17 cellular contexts compared by ENCODE assay signal in the genomic region with DNA sequence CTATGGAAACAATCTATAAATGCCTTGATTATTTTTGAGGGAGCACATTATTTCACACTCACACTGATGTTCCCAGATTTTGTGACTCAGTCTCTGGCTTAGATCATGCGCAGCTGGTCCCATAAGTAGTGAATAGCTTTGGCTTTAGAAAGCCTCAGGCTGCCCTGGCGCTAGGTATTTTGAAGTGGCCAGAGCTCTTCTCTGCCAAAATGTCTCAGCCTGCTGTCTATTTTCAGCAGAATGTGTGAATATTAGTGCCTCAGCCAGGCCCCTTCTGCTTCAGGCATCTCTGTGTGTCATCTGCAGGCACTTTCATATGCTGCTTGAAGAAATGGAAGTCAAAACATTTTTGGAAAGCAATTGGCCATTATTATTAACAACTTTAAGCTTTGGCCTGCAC.
DNase-seq lines count a peak whose midpoint lies in the region; ATAC-seq, FAIRE-seq and TF ChIP-seq lines count a peak whose summit lies in the region.
"Had no signal": no experiment of that assay in that cellular context is flagged by ENCODE, and none has a peak within 500 bp of the region (broad histone marks: within the 10 kb centered on the region; RNA-seq: fewer than 3 reads in every experiment).

No MANE protein-coding gene starts in this region.

- no peaks in the 10 kb centered on the region for H3K9me1 ChIP-seq in keratinocyte (ENCODE audit: control insufficient read depth, extremely low read depth, insufficient read depth, low read length)

- H4K20me1 ChIP-seq in keratinocyte (ENCODE audit: control insufficient read depth, extremely low read depth, insufficient read depth, low read length) = no peaks in the 10 kb centered on the region
- H4K20me1 ChIP-seq: BLaER1 treated with 17β-estradiol and CSF1 and Interleukin-3, amounts not matched to agents 10 nM and 100 nM had no signal

- no peak overlapping the region for H2AFZ ChIP-seq in keratinocyte (ENCODE audit: control insufficient read depth, low read length)

- FAIRE-seq in keratinocyte (lab: Jason Lieb, UNC) (peak; percentile 76), pancreas (lab: Jason Lieb, UNC) (no peak)
- FAIRE-seq: GM18507, islet of Langerhans had no signal

- peak; percentile 10 for DNase-seq in BE2C
- DNase-seq in NCI-H2029 treated with DMSO at 0.1 percent for 48 hours (lab: John Stamatoyannopoulos, UW) = peak; percentile 9
- peak; percentile 45 for DNase-seq in epithelial cell of esophagus (ENCODE audit: low read depth)
- DNase-seq in keratinocyte (ENCODE audit: low read depth, low spot score) = no peak
- DNase-seq in pancreas = no peak
- DNase-seq in activated CD4-positive, alpha-beta T cell treated with anti-CD3 and anti-CD28 coated beads, Interleukin-2, amount 50 U/mL, for 48 hours = no peak
- DNase-seq in NCI-H510A treated with DMSO at 0.1 percent for 48 hours (lab: John Stamatoyannopoulos, UW) = no peak
- DNase-seq: naive thymus-derived CD4-positive, alpha-beta T cell; retina; stimulated activated CD4-positive, alpha-beta T cell treated with anti-CD3 and anti-CD28 coated beads, Interleukin-4, amount 100 ng/mL, for 24 hours had no signal

- H3K36me3 ChIP-seq in BE2C (no peaks in the 10 kb centered on the region), keratinocyte (ENCODE audit: control insufficient read depth in 2 of 2, extremely low read depth in 1 of 2, insufficient read depth in 2 of 2, low read length in 2 of 2) (no peaks in the 10 kb centered on the region), pancreas (no peaks in the 10 kb centered on the region)
- H3K36me3 ChIP-seq: BLaER1 treated with 17β-estradiol and CSF1 and Interleukin-3, amounts not matched to agents 10 nM and 100 nM had no signal

- no peaks in the 10 kb centered on the region for H3K27me3 ChIP-seq in BE2C
- no peaks in the 10 kb centered on the region for H3K27me3 ChIP-seq in keratinocyte (ENCODE audit: control insufficient read depth, extremely low read depth, insufficient read depth, low read length)
- no peaks in the 10 kb centered on the region for H3K27me3 ChIP-seq in pancreas
- H3K27me3 ChIP-seq: BLaER1 treated with 17β-estradiol and CSF1 and Interleukin-3, amounts not matched to agents 10 nM and 100 nM had no signal

- no peaks in the 10 kb centered on the region for H3K79me2 ChIP-seq in keratinocyte (ENCODE audit: control insufficient read depth, insufficient read depth, low read length)

- dilution Hi-C loops in keratinocyte (cut with MboI; ENCODE audit: extremely low pct_ligation_motif_present, low sequenced_read_pairs) = no loop called here

- H3K4me3 ChIP-seq in BE2C (ENCODE audit: low read depth, low read length) = no peak overlapping the region
- no peak overlapping the region for H3K4me3 ChIP-seq in epithelial cell of esophagus (ENCODE audit: low read length)
- H3K4me3 ChIP-seq in keratinocyte (ENCODE audit: control insufficient read depth in 2 of 3, extremely low read depth in 1 of 3, insufficient read depth in 2 of 3, low read depth in 1 of 3, low read length in 3 of 3) = no peak overlapping the region
- H3K4me3 ChIP-seq in pancreas = no peak overlapping the region
- H3K4me3 ChIP-seq: BLaER1 treated with 17β-estradiol and CSF1 and Interleukin-3, amounts not matched to agents 10 nM and 100 nM had no signal

- TF ChIP-seq CTCF in BE2C (IDR thresholded peaks at IDR 0.05; ENCODE audit: low read depth, low read length) (no peak), epithelial cell of esophagus (IDR thresholded peaks at IDR 0.05; ENCODE audit: insufficient read depth, low read depth, low read length, missing control alignments) (no peak), keratinocyte (optimal IDR thresholded peaks at IDR 0.05 in 1 of 3, IDR thresholded peaks at IDR 0.05 in 1 of 3, conservative IDR thresholded peaks at IDR 0.05 in 1 of 3; ENCODE audit: extremely low read depth in 1 of 3, insufficient read depth in 2 of 3, low read length in 3 of 3) (no peak), pancreas (IDR thresholded peaks at IDR 0.05) (no peak)

- H3K4me1 ChIP-seq in BE2C (no peaks in the 10 kb centered on the region), keratinocyte (ENCODE audit: control insufficient read depth, extremely low read depth, insufficient read depth, low read length) (peaks cover 19% of the 10 kb centered on the region), pancreas (no peaks in the 10 kb centered on the region)
- H3K4me1 ChIP-seq: BLaER1 treated with 17β-estradiol and CSF1 and Interleukin-3, amounts not matched to agents 10 nM and 100 nM had no signal

- H3K4me2 ChIP-seq in keratinocyte (ENCODE audit: control insufficient read depth, extremely low read depth, insufficient read depth, low read depth, low read length) = no peak overlapping the region
- H3K4me2 ChIP-seq: BLaER1 treated with 17β-estradiol and CSF1 and Interleukin-3, amounts not matched to agents 10 nM and 100 nM had no signal

- intact Hi-C loops in pancreas (cut with DNase I) = no loop called here

- no peaks in the 10 kb centered on the region for H3K9me3 ChIP-seq in BE2C
- no peaks in the 10 kb centered on the region for H3K9me3 ChIP-seq in keratinocyte (ENCODE audit: control insufficient read depth, low read depth, low read length)
- H3K9me3 ChIP-seq in pancreas = no peaks in the 10 kb centered on the region
- H3K9me3 ChIP-seq: BLaER1 treated with 17β-estradiol and CSF1 and Interleukin-3, amounts not matched to agents 10 nM and 100 nM had no signal

- H3K9ac ChIP-seq in keratinocyte (ENCODE audit: control insufficient read depth, extremely low read depth, insufficient read depth, low read length) = no peak overlapping the region
- H3K9ac ChIP-seq: BLaER1 treated with 17β-estradiol and CSF1 and Interleukin-3, amounts not matched to agents 10 nM and 100 nM had no signal

- 69 to 85% methylated on average over 2 of the region's 2 CpGs for WGBS in pancreas, 2 donors

- H3K27ac ChIP-seq in keratinocyte (ENCODE audit: control insufficient read depth, insufficient read depth, low read length) (no peak overlapping the region), pancreas (no peak overlapping the region)
- H3K27ac ChIP-seq: BLaER1 treated with 17β-estradiol and CSF1 and Interleukin-3, amounts not matched to agents 10 nM and 100 nM had no signal

- ATAC-seq in pancreas (no peak), HG02852 (IDR thresholded peaks at IDR 0.05; ENCODE audit: unreplicated experiment) (no peak)
- ATAC-seq: activated CD4-positive, CD25-positive, alpha-beta regulatory T cell treated with anti-CD3 and anti-CD28 coated beads, Interleukin-2, amount 50 U/mL, for 24 hours; HCT116; naive thymus-derived CD4-positive, alpha-beta T cell; stimulated activated memory B cell treated with anti-CD40 and anti-IgM and Interleukin-4, amounts not matched to agents 10 μg/mL and 1 μg/mL and 100 μg/mL, for 72 hours had no signal

Comparison
In these comparisons a context has a peak if more than half of its experiments do, and no peak if none do; other contexts are left out.
1. DNase-seq: peak in BE2C (single experiment), NCI-H2029 treated with DMSO at 0.1 percent for 48 hours (single experiment) and epithelial cell of esophagus (single experiment); none in keratinocyte (single experiment), pancreas (0 of 6), activated CD4-positive, alpha-beta T cell treated with anti-CD3 and anti-CD28 coated beads, Interleukin-2, amount 50 U/mL, for 48 hours (0 of 2) and NCI-H510A treated with DMSO at 0.1 percent for 48 hours (single experiment).